ENCODE assay signal across 11 cellular contexts in the genomic region with DNA sequence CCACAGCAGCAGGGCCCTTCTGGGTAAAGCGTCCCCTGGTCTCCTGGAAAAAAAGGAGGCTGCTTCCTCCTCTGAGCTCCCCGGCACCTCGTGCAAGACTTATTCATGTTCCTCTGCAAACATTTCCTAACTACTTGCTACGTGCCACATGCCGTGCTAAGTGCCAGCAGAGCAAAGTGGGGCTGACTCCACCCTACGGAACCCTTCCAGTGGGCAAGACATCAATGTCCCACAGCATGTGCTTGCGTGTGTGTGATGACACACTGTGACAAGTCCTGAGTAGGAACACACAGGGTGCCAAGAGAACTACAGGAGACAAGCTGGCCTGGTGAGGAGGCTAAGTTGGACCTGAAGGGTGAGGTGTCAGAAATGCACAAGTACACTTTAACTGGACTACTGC. TPM values are rescaled to one million over a fixed set of nuclear protein-coding genes. Genes with fewer than 3 reads are reported as not detected.
A peak's percentile ranks its signal among the peaks of the same experiment; 100 is the strongest.
DNase-seq lines count a peak whose midpoint lies in the region; ATAC-seq and TF ChIP-seq lines count a peak whose summit lies in the region.
"Had no signal": no experiment of that assay in that cellular context is flagged by ENCODE, and none has a peak within 500 bp of the region (broad histone marks: within the 10 kb centered on the region; RNA-seq: fewer than 3 reads in every experiment).

No MANE protein-coding gene starts in this region.

- peaks cover 64 to 95% (median 86%) of the 10 kb centered on the region in 4 donors for H3K4me1 Mint-ChIP-seq in CD4-positive, alpha-beta memory T cell

- no peaks in the 10 kb centered on the region for H3K9me3 ChIP-seq in CD4-positive, alpha-beta memory T cell (ENCODE audit: control insufficient read depth in 1 of 2, low read length in 2 of 2)

- H3K27ac ChIP-seq in CD4-positive, alpha-beta memory T cell (ENCODE audit: low read depth, low read length), result peak overlapping the region; percentile 50
- peak overlapping the region in 55 of 59 donors; percentile 4 to 100 (median 94) for H3K27ac ChIP-seq in dorsolateral prefrontal cortex

- H3K4me3 ChIP-seq in CD4-positive, alpha-beta memory T cell (ENCODE audit: low read length in 2 of 2), result no peak overlapping the region
- H3K4me3 ChIP-seq in dorsolateral prefrontal cortex, result no peak overlapping the region
- H3K4me3 ChIP-seq: smooth muscle cell had no signal

- POLR2A ChIA-PET in CD4-positive, alpha-beta memory T cell (lab: Charles Lee; ENCODE audit: partially characterized antibody), result interaction anchor here (1.2 to 7.1 kb wide), 12 partner anchors 9 to 109 kb away, joined by 3 to 52 read pairs (median 8); no protein-coding TSS in a partner anchor

- peak overlapping the region; percentile 90 to 95 (median 93) for H3K27ac Mint-ChIP-seq in CD4-positive, alpha-beta memory T cell

- H3K4me3 Mint-ChIP-seq in CD4-positive, alpha-beta memory T cell, result peak overlapping the region in 7 of 8 donors; percentile 38 to 80 (median 66)

- peaks cover 24% of the 10 kb centered on the region for H3K36me3 ChIP-seq in CD4-positive, alpha-beta memory T cell (ENCODE audit: insufficient read depth, low read length)

- TF ChIP-seq CTCF in dorsolateral prefrontal cortex (IDR thresholded peaks at IDR 0.05 in 54 of 56, conservative IDR thresholded peaks at IDR 0.05 in 2 of 56; ENCODE audit: low read depth in 1 of 56, partially characterized antibody in 56 of 56), result no peak

- CTCF ChIA-PET in CD4-positive, alpha-beta memory T cell (lab: Charles Lee; ENCODE audit: partially characterized antibody), result interaction anchor here (1.3 to 3.4 kb wide), 3 partner anchors 12 to 108 kb away, joined by 3 to 22 read pairs (median 7); no protein-coding TSS in a partner anchor

- ATAC-seq in GM19023 (IDR thresholded peaks at IDR 0.05; ENCODE audit: unreplicated experiment), result no peak
- ATAC-seq in SK-N-SH treated with all-trans-retinoic acid at 6 μM for 48 hours, result no peak
- ATAC-seq in GM19452 (IDR thresholded peaks at IDR 0.05; ENCODE audit: unreplicated experiment), result no peak

- no peaks in the 10 kb centered on the region for H3K27me3 Mint-ChIP-seq in CD4-positive, alpha-beta memory T cell

- DNase-seq in CD4-positive, alpha-beta memory T cell, result peak in 1 of 5 donors; percentile 60
- DNase-seq in NOMO-1 (lab: John Stamatoyannopoulos, UW; ENCODE audit: unreplicated experiment in 2 of 2), result peak; percentile 52 to 63
- DNase-seq in dorsolateral prefrontal cortex, result peak in 1 of 10 donors; percentile 74
- peak; percentile 60 for DNase-seq in pons (ENCODE audit: low spot score)
- DNase-seq in activated CD8-positive, alpha-beta memory T cell treated with anti-CD3 and anti-CD28 coated beads, Interleukin-2, amount 50 U/mL, for 4 hours, result no peak
- DNase-seq: NCI-H1694, SHP77 treated with DMSO at 0.1 percent for 48 hours had no signal

- peaks cover 13 to 63% of the 10 kb centered on the region in 2 donors for H3K36me3 Mint-ChIP-seq in CD4-positive, alpha-beta memory T cell

- no peaks in the 10 kb centered on the region for H3K27me3 ChIP-seq in CD4-positive, alpha-beta memory T cell (ENCODE audit: insufficient read depth, low read length)
- H3K27me3 ChIP-seq in dorsolateral prefrontal cortex, result no peaks in the 10 kb centered on the region

- intact Hi-C loops in CD4-positive, alpha-beta memory T cell (cut with micrococcal nuclease), result loop anchor here (2.0 kb wide), 1 partner anchor 16 kb away; no protein-coding TSS in a partner anchor
- intact Hi-C loops in dorsolateral prefrontal cortex (cut with DNase I), result no loop called here

- H3K4me1 ChIP-seq in CD4-positive, alpha-beta memory T cell (ENCODE audit: insufficient read depth, low read length), result peaks cover 99% of the 10 kb centered on the region

- no peaks in the 10 kb centered on the region for H3K9me3 Mint-ChIP-seq in CD4-positive, alpha-beta memory T cell

TF ChIP-seq in SK-N-SH treated with all-trans-retinoic acid at 6 μM for 48 hours, 23 proteins besides CTCF, POLR2A, EP300 and RAD21:
- no peak for TF ChIP-seq ARNTL (CRISPR knock-in tag; IDR thresholded peaks at IDR 0.05; ENCODE audit: borderline replicate concordance, low read depth)
- no peak for TF ChIP-seq SNAI2 (CRISPR knock-in tag; IDR thresholded peaks at IDR 0.05)
- no peak for TF ChIP-seq BACH2 (CRISPR knock-in tag; IDR thresholded peaks at IDR 0.05; ENCODE audit: borderline replicate concordance)
- TF ChIP-seq ZNF70 (CRISPR knock-in tag; IDR thresholded peaks at IDR 0.05), result no peak
- TF ChIP-seq POU6F1 (CRISPR knock-in tag; IDR thresholded peaks at IDR 0.05; ENCODE audit: borderline replicate concordance, low read depth), result no peak
- no peak for TF ChIP-seq ZFP30 (CRISPR knock-in tag; IDR thresholded peaks at IDR 0.05)
- TF ChIP-seq ZFP3 (CRISPR knock-in tag; IDR thresholded peaks at IDR 0.05), result no peak
- no peak for TF ChIP-seq TCF4 (CRISPR knock-in tag; IDR thresholded peaks at IDR 0.05; ENCODE audit: borderline replicate concordance)
- TF ChIP-seq PATZ1 (CRISPR knock-in tag; IDR thresholded peaks at IDR 0.05; ENCODE audit: borderline replicate concordance), result no peak
- TF ChIP-seq ISL1 (CRISPR knock-in tag; IDR thresholded peaks at IDR 0.05), result no peak
- no peak for TF ChIP-seq GLIS3 (CRISPR knock-in tag; IDR thresholded peaks at IDR 0.05)
- TF ChIP-seq ESRRG (CRISPR knock-in tag; IDR thresholded peaks at IDR 0.05), result no peak
- no peak for TF ChIP-seq CSDC2 (CRISPR knock-in tag; IDR thresholded peaks at IDR 0.05)
- TF ChIP-seq, protein P1, sequence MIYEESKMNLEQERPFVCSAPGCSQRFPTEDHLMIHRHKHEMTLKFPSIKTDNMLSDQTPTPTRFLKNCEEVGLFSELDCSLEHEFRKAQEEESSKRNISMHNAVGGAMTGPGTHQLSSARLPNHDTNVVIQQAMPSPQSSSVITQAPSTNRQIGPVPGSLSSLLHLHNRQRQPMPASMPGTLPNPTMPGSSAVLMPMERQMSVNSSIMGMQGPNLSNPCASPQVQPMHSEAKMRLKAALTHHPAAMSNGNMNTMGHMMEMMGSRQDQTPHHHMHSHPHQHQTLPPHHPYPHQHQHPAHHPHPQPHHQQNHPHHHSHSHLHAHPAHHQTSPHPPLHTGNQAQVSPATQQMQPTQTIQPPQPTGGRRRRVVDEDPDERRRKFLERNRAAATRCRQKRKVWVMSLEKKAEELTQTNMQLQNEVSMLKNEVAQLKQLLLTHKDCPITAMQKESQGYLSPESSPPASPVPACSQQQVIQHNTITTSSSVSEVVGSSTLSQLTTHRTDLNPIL (CRISPR knock-in tag; IDR thresholded peaks at IDR 0.05; ENCODE audit: low read depth), result no peak
- no peak for TF ChIP-seq TOX (CRISPR knock-in tag; IDR thresholded peaks at IDR 0.05; ENCODE audit: borderline replicate concordance)
- TF ChIP-seq ZNF8 (CRISPR knock-in tag; IDR thresholded peaks at IDR 0.05), result no peak
TF ChIP-seq in SK-N-SH treated with all-trans-retinoic acid at 6 μM for 48 hours: peak in this region for 0.

RNA-seq across cellular contexts. Expression of gene SEMA4D, which starts 57.4 kb away (rescaled TPM):
- 100 to 1,000 TPM; 393 to 410 TPM for total RNA-seq in CD4-positive, alpha-beta memory T cell
- 100 to 1,000 TPM in 1 of 2 donors, 10 to 100 TPM in 1; 49.5 to 166 TPM for polyA plus RNA-seq in CD4-positive, alpha-beta memory T cell
- 100 to 1,000 TPM in 116 of 120 experiments, 10 to 100 TPM in 4; 90.5 to 697 (median 192) TPM for total RNA-seq in dorsolateral prefrontal cortex
